13 cellular contexts compared by ENCODE assay signal in the genomic region with DNA sequence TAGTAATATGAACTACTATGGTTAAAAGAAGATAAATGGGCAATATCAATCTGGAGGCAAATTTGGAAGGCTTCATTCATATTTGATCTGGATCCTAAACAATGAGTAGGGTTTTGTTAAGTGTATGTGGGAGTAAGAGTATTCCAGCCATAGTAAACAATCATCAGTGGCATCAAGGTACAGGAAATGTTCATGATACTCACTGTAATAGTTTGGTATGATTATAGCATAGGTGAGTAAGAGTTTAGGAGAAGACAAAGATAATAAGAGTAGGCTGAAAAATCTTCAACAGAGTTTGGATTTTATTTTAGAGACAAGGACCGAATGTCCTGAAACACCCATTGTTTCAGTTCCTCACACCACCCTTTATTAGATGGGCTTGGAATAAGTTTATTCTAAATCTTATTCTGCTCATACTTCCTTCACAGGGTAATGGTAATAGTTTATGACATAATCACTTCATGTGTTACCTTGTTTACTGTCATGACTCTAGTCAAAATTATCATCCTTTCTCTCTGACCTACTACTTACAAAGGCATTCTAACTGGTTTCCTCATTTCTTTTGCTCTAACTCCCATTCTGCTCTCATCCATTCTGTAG.
"Had no signal": no experiment of that assay in that cellular context is flagged by ENCODE, and none has a peak within 500 bp of the region (broad histone marks: within the 10 kb centered on the region; RNA-seq: fewer than 3 reads in every experiment).

No MANE protein-coding gene starts in this region.

- H3K27me3 Mint-ChIP-seq: activated naive CD8-positive, alpha-beta T cell treated with anti-CD3 and anti-CD28 coated beads, Interleukin-2, amount 10 ng/mL, durations not matched to agents 7 days and 5 days had no signal

- H3K9me3 ChIP-seq: breast epithelium, tibial artery had no signal

- H3K4me3 Mint-ChIP-seq: activated naive CD8-positive, alpha-beta T cell treated with anti-CD3 and anti-CD28 coated beads, Interleukin-2, amount 10 ng/mL, durations not matched to agents 7 days and 5 days; nephron had no signal

- DNase-seq: activated CD4-positive, alpha-beta T cell treated with anti-CD3 and anti-CD28 coated beads, Interleukin-2, amount 50 U/mL, for 4 hours; activated effector memory CD4-positive, alpha-beta T cell treated with anti-CD3 and anti-CD28 coated beads, Interleukin-2, amount 50 U/mL, for 16 hours; activated naive CD8-positive, alpha-beta T cell treated with anti-CD3 and anti-CD28 coated beads, Interleukin-2, amount 10 ng/mL, durations not matched to agents 7 days and 5 days; activated T-cell treated with anti-CD3 and anti-CD28 coated beads, Interleukin-2, amount 50 U/mL, for 1 hour; aorta; foreskin keratinocyte; left cardiac atrium; stimulated activated CD4-positive, alpha-beta T cell treated with anti-CD3 and anti-CD28 coated beads, Interleukin-4, amount 100 ng/mL, for 1 hour; stimulated activated CD8-positive, alpha-beta memory T cell treated with anti-CD3 and anti-CD28 coated beads, Interleukin-4, amount 100 ng/mL, for 48 hours; tibial artery had no signal

- ATAC-seq: foreskin keratinocyte, left cardiac atrium had no signal

- H3K4me1 ChIP-seq: breast epithelium, foreskin keratinocyte had no signal

- H3K4me3 ChIP-seq: breast epithelium, lung, tibial artery had no signal

- H3K9me3 Mint-ChIP-seq: activated naive CD8-positive, alpha-beta T cell treated with anti-CD3 and anti-CD28 coated beads, Interleukin-2, amount 10 ng/mL, durations not matched to agents 7 days and 5 days had no signal

- H3K27me3 ChIP-seq: breast epithelium, foreskin keratinocyte, tibial artery had no signal

- H3K4me1 Mint-ChIP-seq: nephron had no signal

- H3K27ac ChIP-seq: breast epithelium, foreskin keratinocyte, tibial artery had no signal

- H3K36me3 ChIP-seq: breast epithelium, tibial artery had no signal

- H3K27ac Mint-ChIP-seq: activated naive CD8-positive, alpha-beta T cell treated with anti-CD3 and anti-CD28 coated beads, Interleukin-2, amount 10 ng/mL, durations not matched to agents 7 days and 5 days; nephron had no signal
